ENCODE assay signal across 1 cellular context in the genomic region with DNA sequence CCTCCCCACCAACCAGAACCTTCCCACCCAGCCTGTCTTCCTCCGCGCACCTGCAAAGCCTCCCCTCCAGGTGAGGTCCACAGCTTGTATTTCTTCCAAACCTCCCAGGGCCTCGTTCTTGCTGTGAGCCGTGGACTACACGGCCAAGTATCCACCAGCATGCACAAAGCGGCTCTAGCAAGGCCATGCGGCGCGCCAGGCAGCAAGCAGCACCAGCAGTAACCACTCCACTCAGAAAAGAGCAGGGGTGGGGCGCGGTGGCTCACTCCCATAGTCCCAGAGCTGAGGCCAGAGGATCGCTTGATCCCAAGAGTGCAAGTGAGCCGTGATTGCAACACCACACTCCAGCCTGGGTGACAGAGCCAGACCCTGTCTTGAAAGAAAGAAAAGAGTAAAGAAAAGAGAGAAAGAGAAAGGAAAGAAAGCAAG.
TF ChIP-seq lines count a peak whose summit lies in the region.

No MANE protein-coding gene starts in this region.

TF ChIP-seq in K562, 482 proteins besides CTCF, POLR2A, EP300 and RAD21 (continued from another document and continues in another):
- no peak for TF ChIP-seq YBX1 (IDR thresholded peaks at IDR 0.05)
- no peak for TF ChIP-seq BCOR (IDR thresholded peaks at IDR 0.05)
- no peak for TF ChIP-seq FOXP1 (CRISPR knock-in tag; IDR thresholded peaks at IDR 0.05)
- no peak for TF ChIP-seq ZNF197 (CRISPR knock-in tag; IDR thresholded peaks at IDR 0.05; ENCODE audit: low read depth)
- no peak for TF ChIP-seq ZFX (CRISPR knock-in tag; IDR thresholded peaks at IDR 0.05)
- no peak for TF ChIP-seq KAT7 (CRISPR knock-in tag; IDR thresholded peaks at IDR 0.05; ENCODE audit: borderline replicate concordance)
- no peak for TF ChIP-seq MEF2A (IDR thresholded peaks at IDR 0.05; ENCODE audit: control insufficient read depth, low read depth, low read length)
- no peak for TF ChIP-seq ZBTB8A (IDR thresholded peaks at IDR 0.05; ENCODE audit: partially characterized antibody)
- TF ChIP-seq ZNF512 (tag; IDR thresholded peaks at IDR 0.05) = no peak
- TF ChIP-seq, protein P1, sequence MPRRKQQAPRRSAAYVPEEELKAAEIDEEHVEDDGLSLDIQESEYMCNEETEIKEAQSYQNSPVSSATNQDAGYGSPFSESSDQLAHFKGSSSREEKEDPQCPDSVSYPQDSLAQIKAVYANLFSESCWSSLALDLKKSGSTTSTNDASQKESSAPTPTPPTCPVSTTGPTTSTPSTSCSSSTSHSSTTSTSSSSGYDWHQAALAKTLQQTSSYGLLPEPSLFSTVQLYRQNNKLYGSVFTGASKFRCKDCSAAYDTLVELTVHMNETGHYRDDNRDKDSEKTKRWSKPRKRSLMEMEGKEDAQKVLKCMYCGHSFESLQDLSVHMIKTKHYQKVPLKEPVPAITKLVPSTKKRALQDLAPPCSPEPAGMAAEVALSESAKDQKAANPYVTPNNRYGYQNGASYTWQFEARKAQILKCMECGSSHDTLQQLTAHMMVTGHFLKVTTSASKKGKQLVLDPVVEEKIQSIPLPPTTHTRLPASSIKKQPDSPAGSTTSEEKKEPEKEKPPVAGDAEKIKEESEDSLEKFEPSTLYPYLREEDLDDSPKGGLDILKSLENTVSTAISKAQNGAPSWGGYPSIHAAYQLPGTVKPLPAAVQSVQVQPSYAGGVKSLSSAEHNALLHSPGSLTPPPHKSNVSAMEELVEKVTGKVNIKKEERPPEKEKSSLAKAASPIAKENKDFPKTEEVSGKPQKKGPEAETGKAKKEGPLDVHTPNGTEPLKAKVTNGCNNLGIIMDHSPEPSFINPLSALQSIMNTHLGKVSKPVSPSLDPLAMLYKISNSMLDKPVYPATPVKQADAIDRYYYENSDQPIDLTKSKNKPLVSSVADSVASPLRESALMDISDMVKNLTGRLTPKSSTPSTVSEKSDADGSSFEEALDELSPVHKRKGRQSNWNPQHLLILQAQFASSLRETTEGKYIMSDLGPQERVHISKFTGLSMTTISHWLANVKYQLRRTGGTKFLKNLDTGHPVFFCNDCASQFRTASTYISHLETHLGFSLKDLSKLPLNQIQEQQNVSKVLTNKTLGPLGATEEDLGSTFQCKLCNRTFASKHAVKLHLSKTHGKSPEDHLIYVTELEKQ (CRISPR knock-in tag; IDR thresholded peaks at IDR 0.05) = no peak
- no peak for TF ChIP-seq ZNF780A (CRISPR knock-in tag; IDR thresholded peaks at IDR 0.05)
- 0 out of 2 replicates have a peak, but pooled peaks have one; percentile 23 for TF ChIP-seq MTA1 (IDR thresholded peaks at IDR 0.05; ENCODE audit: borderline replicate concordance)
- TF ChIP-seq ZNF263 (CRISPR knock-in tag; IDR thresholded peaks at IDR 0.05; ENCODE audit: borderline replicate concordance) = no peak
- TF ChIP-seq ZNF511 (CRISPR knock-in tag; IDR thresholded peaks at IDR 0.05) = no peak
- no peak for TF ChIP-seq SMARCC2 (IDR thresholded peaks at IDR 0.05; ENCODE audit: low read depth)
- no peak for TF ChIP-seq LARP7 (IDR thresholded peaks at IDR 0.05)
- TF ChIP-seq PRPF4 (IDR thresholded peaks at IDR 0.05; ENCODE audit: insufficient read depth, low read depth, low read length, poor library complexity, severe bottlenecking) = no peak
- no peak for TF ChIP-seq POLR2H (tag; IDR thresholded peaks at IDR 0.05; ENCODE audit: low read depth)
- TF ChIP-seq PKNOX1 (IDR thresholded peaks at IDR 0.05) = no peak
- TF ChIP-seq LEF1 (IDR thresholded peaks at IDR 0.05) = no peak
- TF ChIP-seq CHAMP1 (IDR thresholded peaks at IDR 0.05) = no peak
- no peak for TF ChIP-seq ZBTB17 (CRISPR knock-in tag; IDR thresholded peaks at IDR 0.05)
- TF ChIP-seq ZNF639 (CRISPR knock-in tag; conservative IDR thresholded peaks at IDR 0.05 in 1 of 2, IDR thresholded peaks at IDR 0.05 in 1 of 2) = no peak
- TF ChIP-seq AFF4 (CRISPR knock-in tag; IDR thresholded peaks at IDR 0.05) = no peak
- no peak for TF ChIP-seq MTA2 (IDR thresholded peaks at IDR 0.05; ENCODE audit: low read depth)
- TF ChIP-seq TEAD2 (tag; IDR thresholded peaks at IDR 0.05) = no peak
- no peak for TF ChIP-seq ZNF175 (CRISPR knock-in tag; IDR thresholded peaks at IDR 0.05; ENCODE audit: low read depth)
- no peak for TF ChIP-seq TEAD4 (IDR thresholded peaks at IDR 0.05; ENCODE audit: low read length)
- no peak for TF ChIP-seq TEAD4 (CRISPR knock-in tag; IDR thresholded peaks at IDR 0.05; ENCODE audit: borderline replicate concordance)
- TF ChIP-seq TSC22D4 (tag; IDR thresholded peaks at IDR 0.05) = no peak
- TF ChIP-seq CEBPB (tag; IDR thresholded peaks at IDR 0.05) = peak; percentile 82
- peak; percentile 12; the same call in 1 of the 2 replicates for TF ChIP-seq CEBPG (CRISPR knock-in tag; IDR thresholded peaks at IDR 0.05)
- TF ChIP-seq CEBPG (tag; conservative IDR thresholded peaks at IDR 0.05 in 1 of 2, IDR thresholded peaks at IDR 0.05 in 1 of 2) = no peak
- TF ChIP-seq SMARCA4 (IDR thresholded peaks at IDR 0.05) = no peak
- TF ChIP-seq, protein P2, sequence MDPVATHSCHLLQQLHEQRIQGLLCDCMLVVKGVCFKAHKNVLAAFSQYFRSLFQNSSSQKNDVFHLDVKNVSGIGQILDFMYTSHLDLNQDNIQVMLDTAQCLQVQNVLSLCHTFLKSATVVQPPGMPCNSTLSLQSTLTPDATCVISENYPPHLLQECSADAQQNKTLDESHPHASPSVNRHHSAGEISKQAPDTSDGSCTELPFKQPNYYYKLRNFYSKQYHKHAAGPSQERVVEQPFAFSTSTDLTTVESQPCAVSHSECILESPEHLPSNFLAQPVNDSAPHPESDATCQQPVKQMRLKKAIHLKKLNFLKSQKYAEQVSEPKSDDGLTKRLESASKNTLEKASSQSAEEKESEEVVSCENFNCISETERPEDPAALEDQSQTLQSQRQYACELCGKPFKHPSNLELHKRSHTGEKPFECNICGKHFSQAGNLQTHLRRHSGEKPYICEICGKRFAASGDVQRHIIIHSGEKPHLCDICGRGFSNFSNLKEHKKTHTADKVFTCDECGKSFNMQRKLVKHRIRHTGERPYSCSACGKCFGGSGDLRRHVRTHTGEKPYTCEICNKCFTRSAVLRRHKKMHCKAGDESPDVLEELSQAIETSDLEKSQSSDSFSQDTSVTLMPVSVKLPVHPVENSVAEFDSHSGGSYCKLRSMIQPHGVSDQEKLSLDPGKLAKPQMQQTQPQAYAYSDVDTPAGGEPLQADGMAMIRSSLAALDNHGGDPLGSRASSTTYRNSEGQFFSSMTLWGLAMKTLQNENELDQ (CRISPR knock-in tag; IDR thresholded peaks at IDR 0.05; ENCODE audit: borderline replicate concordance) = no peak
- no peak for TF ChIP-seq ZNF778 (CRISPR knock-in tag; IDR thresholded peaks at IDR 0.05)
- no peak for TF ChIP-seq AFF1 (IDR thresholded peaks at IDR 0.05; ENCODE audit: low read depth in 1 of 2, partially characterized antibody in 2 of 2)
